20 cellular contexts compared by ENCODE assay signal in genomic region chr2:226969412-226969811, GRCh38.
A peak's percentile ranks its signal among the peaks of the same experiment; 100 is the strongest.
DNase-seq lines count a peak whose midpoint lies in the region; ATAC-seq and TF ChIP-seq lines count a peak whose summit lies in the region.
"Had no signal": no experiment of that assay in that cellular context is flagged by ENCODE, and none has a peak within 500 bp of the region (broad histone marks: within the 10 kb centered on the region; RNA-seq: fewer than 3 reads in every experiment).

No MANE protein-coding gene starts in this region.

- H3K4me2 ChIP-seq in DOHH2 (ENCODE audit: low read length) (peak overlapping the region; percentile 91), OCI-LY1 (ENCODE audit: low read length) (peak overlapping the region; percentile 54), fibroblast of lung (ENCODE audit: extremely low read depth, insufficient read depth, low read length) (peak overlapping the region; percentile 62)
- H3K4me2 ChIP-seq: KMS-11 had no signal

- WGBS in sigmoid colon, 2 donors: 74 to 83% methylated on average over 3 of the region's 3 CpGs

- H3K27me3 ChIP-seq in DOHH2 (ENCODE audit: control insufficient read depth, low read length) (no peaks in the 10 kb centered on the region), OCI-LY1 (ENCODE audit: insufficient read depth, low read length) (no peaks in the 10 kb centered on the region), fibroblast of lung (ENCODE audit: control insufficient read depth, insufficient read depth, low read length) (no peaks in the 10 kb centered on the region), sigmoid colon (no peaks in the 10 kb centered on the region)
- H3K27me3 ChIP-seq: foreskin keratinocyte, vagina had no signal

- TF ChIP-seq CTCF in DOHH2 (IDR thresholded peaks at IDR 0.05; ENCODE audit: low read depth, low read length, poor library complexity, severe bottlenecking) (no peak), OCI-LY1 (IDR thresholded peaks at IDR 0.05; ENCODE audit: low read length) (no peak), fibroblast of lung (conservative IDR thresholded peaks at IDR 0.05 in 1 of 2, IDR thresholded peaks at IDR 0.05 in 1 of 2; ENCODE audit: low read depth in 1 of 2, low read length in 2 of 2) (no peak), sigmoid colon (IDR thresholded peaks at IDR 0.05) (no peak)

- H3K79me2 ChIP-seq in DOHH2 (ENCODE audit: control insufficient read depth, low read length) (no peaks in the 10 kb centered on the region), OCI-LY1 (ENCODE audit: insufficient read depth, low read length) (no peaks in the 10 kb centered on the region), fibroblast of lung (ENCODE audit: control insufficient read depth, insufficient read depth, low read length) (no peaks in the 10 kb centered on the region)

- no peak for TF ChIP-seq POLR2A in sigmoid colon (IDR thresholded peaks at IDR 0.05)

- DNase-seq in fibroblast of lung (ENCODE audit: low read depth in 2 of 2) (peak; percentile 30 to 56), sigmoid colon (no peak), Right ventricle myocardium inferior (ENCODE audit: missing footprints) (no peak), DMS53 (lab: John Stamatoyannopoulos, UW) (no peak)
- DNase-seq: caudate nucleus; foreskin keratinocyte; midbrain; NCI-H1105 treated with DMSO at 0.1 percent for 48 hours; NCI-H524; SIG-M5; stimulated activated naive CD8-positive, alpha-beta T cell treated with anti-CD3 and anti-CD28 coated beads, Interleukin-15, amount 100 ng/mL, for 72 hours had no signal

- ATAC-seq in Right ventricle myocardium inferior (no peak), GM18868 (IDR thresholded peaks at IDR 0.05; ENCODE audit: unreplicated experiment) (no peak), HG03097 (IDR thresholded peaks at IDR 0.05; ENCODE audit: low FRiP score, unreplicated experiment) (no peak)
- ATAC-seq: activated CD4-positive, CD25-positive, alpha-beta regulatory T cell treated with anti-CD3 and anti-CD28 coated beads, Interleukin-2, amount 50 U/mL, for 24 hours; activated T-helper 17 cell treated with anti-CD3 and anti-CD28 coated beads, Interleukin-2, amount 50 U/mL, for 72 hours; foreskin keratinocyte; stimulated activated naive CD8-positive, alpha-beta T cell treated with anti-CD3 and anti-CD28 coated beads, Interleukin-15, amount 100 ng/mL, for 72 hours had no signal

- TF ChIP-seq EP300 in sigmoid colon (IDR thresholded peaks at IDR 0.05): no peak

- intact Hi-C loops in sigmoid colon (cut with DNase I): no loop called here
- intact Hi-C loops in Right ventricle myocardium inferior (cut with DNase I): no loop called here

- H3K9me2 ChIP-seq in DOHH2 (replicated peaks; ENCODE audit: control insufficient read depth, low read length): no peaks in the 10 kb centered on the region
- no peaks in the 10 kb centered on the region for H3K9me2 ChIP-seq in OCI-LY1 (ENCODE audit: low read depth, low read length)

- no peak overlapping the region for H2AFZ ChIP-seq in OCI-LY1 (ENCODE audit: low read length)
- H2AFZ ChIP-seq in fibroblast of lung (ENCODE audit: low read length): no peak overlapping the region

- peak overlapping the region; percentile 41 for H3K9ac ChIP-seq in OCI-LY1 (ENCODE audit: low read length)
- H3K9ac ChIP-seq in fibroblast of lung (ENCODE audit: insufficient read depth, low read length): no peak overlapping the region
- H3K9ac ChIP-seq: KMS-11 had no signal

- H3K36me3 ChIP-seq in DOHH2 (ENCODE audit: control insufficient read depth, low read length) (0 out of 2 replicates have a peak, but pooled peaks cover 3% of the 10 kb centered on the region), OCI-LY1 (ENCODE audit: insufficient read depth, low read length) (peaks cover 19% of the 10 kb centered on the region; the same call in 1 of the 2 replicates), fibroblast of lung (ENCODE audit: control insufficient read depth, insufficient read depth, low read length) (no peaks in the 10 kb centered on the region), sigmoid colon (no peaks in the 10 kb centered on the region)
- H3K36me3 ChIP-seq: HAP-1, vagina had no signal

- peak overlapping the region; percentile 63; the same call in 1 of the 2 replicates for H3K4me3 ChIP-seq in DOHH2 (ENCODE audit: low read length)
- H3K4me3 ChIP-seq in OCI-LY1 (ENCODE audit: low read depth, low read length, poor library complexity, severe bottlenecking): no peak overlapping the region
- H3K4me3 ChIP-seq in fibroblast of lung (replicated peaks in 1 of 4; ENCODE audit: control extremely low read depth in 1 of 4, insufficient read depth in 1 of 4, low read depth in 3 of 4, low read length in 4 of 4): no peak overlapping the region
- H3K4me3 ChIP-seq in sigmoid colon: no peak overlapping the region
- H3K4me3 ChIP-seq: HAP-1 had no signal

- peak overlapping the region; percentile 69 for H3K27ac ChIP-seq in DOHH2 (ENCODE audit: low read depth, low read length)
- peak overlapping the region; percentile 98 for H3K27ac ChIP-seq in OCI-LY1 (ENCODE audit: low read depth, low read length, poor library complexity, severe bottlenecking)
- H3K27ac ChIP-seq in fibroblast of lung (ENCODE audit: insufficient read depth, low read length): no peak overlapping the region
- peak overlapping the region in 3 of 4 donors; percentile 4 to 64 (median 46) for H3K27ac ChIP-seq in sigmoid colon
- H3K27ac ChIP-seq: foreskin keratinocyte, KMS-11 had no signal

- H3K4me1 ChIP-seq in DOHH2 (ENCODE audit: control insufficient read depth, low read length) (peaks cover 31% of the 10 kb centered on the region), OCI-LY1 (ENCODE audit: insufficient read depth, low read length, severe bottlenecking) (peaks cover 57% of the 10 kb centered on the region), fibroblast of lung (ENCODE audit: control insufficient read depth, extremely low read depth, insufficient read depth, low read length) (no peaks in the 10 kb centered on the region), sigmoid colon (peaks cover 0 to 17% (median 3%) of the 10 kb centered on the region in 4 donors)
- H3K4me1 ChIP-seq: foreskin keratinocyte, HAP-1, vagina had no signal

- no peaks in the 10 kb centered on the region for H3F3A ChIP-seq in DOHH2 (ENCODE audit: control insufficient read depth, insufficient read depth)
- peaks cover 12% of the 10 kb centered on the region for H3F3A ChIP-seq in OCI-LY1 (ENCODE audit: insufficient read depth, low read length)

- no peaks in the 10 kb centered on the region for H4K20me1 ChIP-seq in DOHH2 (ENCODE audit: control insufficient read depth, insufficient read depth, low read depth, low read length)
- H4K20me1 ChIP-seq in OCI-LY1 (ENCODE audit: insufficient read depth, low read length): no peaks in the 10 kb centered on the region
- no peaks in the 10 kb centered on the region for H4K20me1 ChIP-seq in fibroblast of lung (ENCODE audit: control insufficient read depth, extremely low read depth, insufficient read depth, low read length)

- H3K9me3 ChIP-seq in DOHH2 (ENCODE audit: control insufficient read depth, insufficient read depth, low read length): no peaks in the 10 kb centered on the region
- no peaks in the 10 kb centered on the region for H3K9me3 ChIP-seq in OCI-LY1 (ENCODE audit: low read length)
- no peaks in the 10 kb centered on the region for H3K9me3 ChIP-seq in fibroblast of lung (ENCODE audit: control insufficient read depth, insufficient read depth, low read depth, low read length)
- no peaks in the 10 kb centered on the region for H3K9me3 ChIP-seq in sigmoid colon
- H3K9me3 ChIP-seq: HAP-1, vagina had no signal

Comparison
In these comparisons a context has a peak if more than half of its experiments do, and no peak if none do; other contexts are left out.
1. DNase-seq: peak in fibroblast of lung (2 of 2); none in sigmoid colon (single experiment), Right ventricle myocardium inferior (single experiment) and DMS53 (single experiment).
2. Peak in every context shown above with its lines, with median percentiles within 50 percentile points of each other: H3K4me2 ChIP-seq.